1 cellular context compared by ENCODE assay signal in the genomic region with DNA sequence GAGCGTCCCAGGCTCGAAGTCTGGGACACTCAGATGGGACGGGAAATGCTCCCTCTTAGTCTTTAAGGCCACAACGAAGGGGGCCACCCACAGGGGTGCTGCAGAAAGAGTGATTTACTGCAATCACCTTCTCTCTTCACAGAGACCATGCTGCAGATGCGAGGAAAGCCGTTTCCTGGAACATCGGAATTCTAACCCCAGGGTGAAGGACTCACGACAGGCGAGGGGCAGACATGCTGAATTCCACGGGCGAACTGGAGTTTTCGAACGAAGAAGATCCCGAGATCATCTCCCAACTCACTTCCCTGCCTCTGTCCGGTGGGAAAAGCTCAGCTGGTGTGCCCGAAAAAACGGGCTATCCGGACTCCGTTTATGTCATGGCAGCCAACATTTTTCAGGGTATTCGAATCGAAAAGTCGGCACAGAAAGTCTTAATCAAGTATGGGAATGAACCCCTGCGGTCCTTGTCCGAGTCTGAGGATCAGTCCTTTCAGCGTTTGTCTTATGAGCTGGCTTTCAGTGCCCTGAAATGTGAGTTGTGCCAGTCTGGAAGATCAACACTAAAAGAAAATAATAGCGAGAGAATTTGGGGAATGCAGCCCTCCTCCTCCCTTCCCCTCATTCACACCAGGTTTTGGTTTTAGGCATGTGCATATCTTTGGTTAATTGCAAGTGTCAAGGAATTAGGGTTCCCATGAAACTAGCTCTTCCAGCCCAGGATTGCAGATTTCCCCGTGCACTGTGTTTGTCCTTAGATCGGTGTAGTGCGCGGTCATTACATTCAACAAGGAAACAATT.
TF ChIP-seq lines count a peak whose summit lies in the region.

No MANE protein-coding gene starts in this region.

TF ChIP-seq in SK-N-SH, 30 proteins besides CTCF, POLR2A, EP300 and RAD21 (continued from another document):
- TF ChIP-seq ELF1 (IDR thresholded peaks at IDR 0.05), result no peak
- TF ChIP-seq YY1 (IDR thresholded peaks at IDR 0.05; ENCODE audit: low read depth), result no peak
- no peak for TF ChIP-seq TAF1 (IDR thresholded peaks at IDR 0.05; ENCODE audit: borderline replicate concordance, low read depth, low read length)
- TF ChIP-seq IRF3 (IDR thresholded peaks at IDR 0.05; ENCODE audit: low read depth, low read length), result no peak
